20 cellular contexts compared by ENCODE assay signal in genomic region chr13:97248243-97248642, GRCh38. TPM values are rescaled to one million over a fixed set of nuclear protein-coding genes. Genes with fewer than 3 reads are reported as not detected.
DNase-seq lines count a peak whose midpoint lies in the region; ATAC-seq, FAIRE-seq and TF ChIP-seq lines count a peak whose summit lies in the region.
"Had no signal": no experiment of that assay in that cellular context is flagged by ENCODE, and none has a peak within 500 bp of the region (broad histone marks: within the 10 kb centered on the region; RNA-seq: fewer than 3 reads in every experiment).

No MANE protein-coding gene starts in this region.

- WGBS in right lobe of liver (ENCODE audit: insufficient coverage, low coverage, low lambda C conversion rate, missing lambda C conversion rate), result 98% methylated on average over 6 of the region's 6 CpGs
- WGBS in HepG2 (ENCODE audit: low lambda C conversion rate), result 94% methylated on average over 6 of the region's 6 CpGs
- 92% methylated on average over 6 of the region's 6 CpGs for WGBS in heart right ventricle, 2 donors
- 90% methylated on average over 6 of the region's 6 CpGs for WGBS in smooth muscle cell (ENCODE audit: low lambda C conversion rate)

- H3K9ac ChIP-seq in HepG2 (ENCODE audit: insufficient read depth, low read depth, low read length), result no peak overlapping the region
- H3K9ac ChIP-seq in smooth muscle cell (ENCODE audit: low read depth), result no peak overlapping the region
- H3K9ac ChIP-seq: BLaER1 treated with 17β-estradiol and CSF1 and Interleukin-3, amounts not matched to agents 10 nM and 100 nM had no signal

- FAIRE-seq in HepG2 (lab: Jason Lieb, UNC), result no peak
- FAIRE-seq: G401.6, H1, RCC 7860 had no signal

- BruUV-seq in HepG2 (replicated peaks; lab: Mats Ljungman, UMichigan), result no TSS peak

- H3K4me2 ChIP-seq in HepG2 (ENCODE audit: low read depth, low read length), result no peak overlapping the region
- H3K4me2 ChIP-seq in smooth muscle cell, result peak overlapping the region; percentile 67
- H3K4me2 ChIP-seq: BLaER1 treated with 17β-estradiol and CSF1 and Interleukin-3, amounts not matched to agents 10 nM and 100 nM had no signal

- intact Hi-C loops in right lobe of liver (cut with DNase I) (no loop called here), HepG2 (cut with micrococcal nuclease; ENCODE audit: unreplicated experiment) (no loop called here), heart right ventricle (cut with DNase I) (no loop called here)

- H3K4me1 ChIP-seq in right lobe of liver (peaks cover 0 to 71% (median 33%) of the 10 kb centered on the region in 4 donors), HepG2 (ENCODE audit: insufficient read depth, low read length) (peaks cover 73% of the 10 kb centered on the region), heart right ventricle (peaks cover 7 to 91% (median 83%) of the 10 kb centered on the region in 9 donors), smooth muscle cell (ENCODE audit: low read depth) (peaks cover 3% of the 10 kb centered on the region)
- H3K4me1 ChIP-seq: BLaER1 treated with 17β-estradiol and CSF1 and Interleukin-3, amounts not matched to agents 10 nM and 100 nM had no signal

- H4K20me1 ChIP-seq in HepG2 (ENCODE audit: insufficient read depth, low read length), result peaks cover 66% of the 10 kb centered on the region
- peaks cover 76% of the 10 kb centered on the region for H4K20me1 ChIP-seq in smooth muscle cell (ENCODE audit: low read depth)

- no peak for TF ChIP-seq CTCF in right lobe of liver (IDR thresholded peaks at IDR 0.05)
- no peak for TF ChIP-seq CTCF in HepG2 (CRISPR knock-in tag; IDR thresholded peaks at IDR 0.05)
- TF ChIP-seq CTCF in heart right ventricle (IDR thresholded peaks at IDR 0.05), result no peak
- TF ChIP-seq CTCF in smooth muscle cell (IDR thresholded peaks at IDR 0.05; ENCODE audit: borderline replicate concordance, insufficient read depth, poor library complexity, severe bottlenecking), result no peak

- no peak for DNase-seq in right lobe of liver
- DNase-seq in HepG2 (ENCODE audit: low spot score), result no peak
- no peak for DNase-seq in heart right ventricle
- DNase-seq in smooth muscle cell (lab: John Stamatoyannopoulos, UW; ENCODE audit: unreplicated experiment), result no peak
- no peak for DNase-seq in activated naive CD4-positive, alpha-beta T cell treated with Interleukin-2 at 50 U/mL for 16 hours
- no peak for DNase-seq in stimulated activated CD4-positive, alpha-beta T cell treated with anti-CD3 and anti-CD28 coated beads, Interleukin-4, amount 100 ng/mL, for 24 hours
- DNase-seq in ecto neural progenitor cell (ENCODE audit: low spot score), result no peak
- DNase-seq: activated CD8-positive, alpha-beta T cell treated with anti-CD3 and anti-CD28 coated beads, Interleukin-2, amount 10 ng/mL, durations not matched to agents 7 days and 5 days; activated T-cell treated with anti-CD3 and anti-CD28 coated beads, Interleukin-2, amount 50 U/mL, for 4 hours; NCI-H1436; retina; stimulated activated CD4-positive, alpha-beta T cell treated with anti-CD3 and anti-CD28 coated beads, Interleukin-15, amount 100 ng/mL, for 24 hours had no signal

- H2AFZ ChIP-seq in HepG2 (ENCODE audit: low read length), result no peak overlapping the region
- no peak overlapping the region for H2AFZ ChIP-seq in smooth muscle cell (ENCODE audit: low read depth)

- H3K36me3 ChIP-seq in right lobe of liver (no peaks in the 10 kb centered on the region), HepG2 (replicated peaks in 1 of 2; ENCODE audit: control insufficient read depth in 1 of 2, insufficient read depth in 2 of 2, low read length in 2 of 2) (peaks cover 0 to 12% of the 10 kb centered on the region in 2 experiments; a peak in 3 of 5 replicates), heart right ventricle (no peaks in the 10 kb centered on the region), smooth muscle cell (ENCODE audit: low read depth) (no peaks in the 10 kb centered on the region)
- H3K36me3 ChIP-seq: neutrophil had no signal

- H3K79me2 ChIP-seq in HepG2 (ENCODE audit: insufficient read depth, low read length) (peaks cover 97% of the 10 kb centered on the region), smooth muscle cell (ENCODE audit: low read depth) (peaks cover 93% of the 10 kb centered on the region)

- no peak for TF ChIP-seq POLR2A in right lobe of liver (IDR thresholded peaks at IDR 0.05)
- TF ChIP-seq POLR2A in HepG2 (IDR thresholded peaks at IDR 0.05; ENCODE audit: insufficient read depth in 1 of 2, low read depth in 2 of 2, low read length in 2 of 2), result no peak

- POLR2A ChIA-PET in HepG2 (lab: Yijun Ruan, JAX), result no interaction called here

- H3K27ac ChIP-seq in right lobe of liver, result peak overlapping the region in 2 of 3 donors; percentile 12 to 39
- no peak overlapping the region for H3K27ac ChIP-seq in HepG2 (ENCODE audit: extremely low read length, insufficient read depth, low read length)
- peak overlapping the region in 7 of 10 donors; percentile 30 to 88 (median 55) for H3K27ac ChIP-seq in heart right ventricle
- H3K27ac ChIP-seq in smooth muscle cell (ENCODE audit: low read depth), result no peak overlapping the region
- H3K27ac ChIP-seq: BLaER1 treated with 17β-estradiol and CSF1 and Interleukin-3, amounts not matched to agents 10 nM and 100 nM; neutrophil had no signal

- H3K9me3 ChIP-seq in right lobe of liver (no peaks in the 10 kb centered on the region), HepG2 (ENCODE audit: low read length) (no peaks in the 10 kb centered on the region), heart right ventricle (no peaks in the 10 kb centered on the region), smooth muscle cell (replicated peaks; ENCODE audit: low read depth) (no peaks in the 10 kb centered on the region)
- H3K9me3 ChIP-seq: neutrophil had no signal

- TF ChIP-seq EP300 in HepG2 (IDR thresholded peaks at IDR 0.05; ENCODE audit: low read depth in 2 of 2, low read length in 2 of 2) (no peak), HepG2 (CRISPR knock-in tag; IDR thresholded peaks at IDR 0.05; ENCODE audit: borderline replicate concordance) (no peak)

- CTCF ChIA-PET in HepG2 (lab: Yijun Ruan, JAX; ENCODE audit: low intra/inter-chr PET ratio, low total read pairs), result no interaction called here

- no peak for TF ChIP-seq RAD21 in HepG2 (CRISPR knock-in tag; IDR thresholded peaks at IDR 0.05)

- H3F3A ChIP-seq in smooth muscle cell (ENCODE audit: low read depth), result peaks cover 7% of the 10 kb centered on the region

- H3K27me3 ChIP-seq in right lobe of liver (no peaks in the 10 kb centered on the region), HepG2 (ENCODE audit: control insufficient read depth in 1 of 2, insufficient read depth in 2 of 2, low read length in 2 of 2) (no peaks in the 10 kb centered on the region), heart right ventricle (no peaks in the 10 kb centered on the region), smooth muscle cell (ENCODE audit: low read depth) (no peaks in the 10 kb centered on the region)
- H3K27me3 ChIP-seq: BLaER1 treated with 17β-estradiol and CSF1 and Interleukin-3, amounts not matched to agents 10 nM and 100 nM had no signal

- H3K4me3 ChIP-seq in right lobe of liver, result no peak overlapping the region
- no peak overlapping the region for H3K4me3 ChIP-seq in HepG2 (replicated peaks in 1 of 3; ENCODE audit: insufficient read depth in 1 of 3, low read depth in 2 of 3, low read length in 3 of 3)
- no peak overlapping the region for H3K4me3 ChIP-seq in heart right ventricle
- H3K4me3 ChIP-seq in smooth muscle cell, result no peak overlapping the region
- H3K4me3 ChIP-seq: BLaER1 treated with 17β-estradiol and CSF1 and Interleukin-3, amounts not matched to agents 10 nM and 100 nM had no signal

- ATAC-seq in right lobe of liver (no peak), HepG2 (no peak), heart right ventricle (peak in 1 of 8 donors; percentile 72), HG03196 (IDR thresholded peaks at IDR 0.05; ENCODE audit: unreplicated experiment) (no peak)
- ATAC-seq: activated CD8-positive, alpha-beta T cell treated with anti-CD3 and anti-CD28 coated beads, Interleukin-2, amount 10 ng/mL, durations not matched to agents 7 days and 5 days; activated T-cell treated with anti-CD3 and anti-CD28 coated beads, Interleukin-2, amount 50 U/mL, for 4 hours; stimulated activated effector memory CD8-positive, alpha-beta T cell treated with anti-CD3 and anti-CD28 coated beads, Interleukin-12 subunit alpha, Interleukin-12 subunit beta, amount 100 ng/mL, for 72 hours; WTC11 had no signal

- in situ Hi-C loops in HepG2 (cut with HindIII; ENCODE audit: extremely low pct_ligation_motif_present, low pct_unique_long_range_greater_than_20kb), result no loop called here

TF ChIP-seq in HepG2, 621 proteins besides CTCF, POLR2A, EP300 and RAD21:
- TF ChIP-seq JARID2 (CRISPR knock-in tag; IDR thresholded peaks at IDR 0.05; ENCODE audit: insufficient replicate concordance), result no peak

RNA-seq across cellular contexts. Expression of gene MBNL2, which starts 26.1 kb away (rescaled TPM):
- 100 to 1,000 TPM in 3 of 6 experiments, 10 to 100 TPM in 3; 30.3 to 135 (median 81.5) TPM for total RNA-seq in right lobe of liver
- total RNA-seq in HepG2 (2016; rRNA removed; fragmentation: Illumina TruSeq; extraction: Trizol), result 30.8 and 48.1 TPM in 2 replicates
- 4.0 and 5.0 TPM in 2 replicates for total RNA-seq in HepG2 (2016; cell fraction: cytosol; rRNA removed; fragmentation: Illumina TruSeq; extraction: Trizol; ENCODE audit: low read depth)
- 27.9 and 48.3 TPM in 2 replicates for total RNA-seq in HepG2 (2016; cell fraction: insoluble cytoplasmic fraction; rRNA removed; fragmentation: Illumina TruSeq; extraction: Trizol)
- 15.6 and 16.3 TPM in 2 replicates for total RNA-seq in HepG2 (2016; cell fraction: membrane; rRNA removed; fragmentation: Illumina TruSeq; extraction: Trizol)
- 50.3 and 53.0 TPM in 2 replicates for total RNA-seq in HepG2 (2016; cell fraction: nucleus; rRNA removed; fragmentation: Illumina TruSeq; extraction: Trizol)
- 59.0 and 62.9 TPM in 2 replicates for polyA plus RNA-seq in HepG2 (2011; rRNA removed)
- polyA plus RNA-seq in HepG2 (2011; cell fraction: cytosol; rRNA removed), result 44.6 and 63.1 TPM in 2 replicates
- polyA plus RNA-seq in HepG2 (2011; cell fraction: nucleus; rRNA removed), result 78.5 and 95.6 TPM in 2 replicates
- 49.8 and 59.5 TPM in 2 replicates for polyA plus RNA-seq in HepG2 (2012)
- 0.49 and 0.73 TPM in 2 replicates for polyA plus RNA-seq in HepG2 (2016; cell fraction: cytosol; fragmentation: Illumina TruSeq; extraction: Trizol; ENCODE audit: low read depth)
- 27.4 and 31.9 TPM in 2 replicates for polyA plus RNA-seq in HepG2 (2016; cell fraction: insoluble cytoplasmic fraction; fragmentation: Illumina TruSeq; extraction: Trizol; ENCODE audit: low read depth)
- polyA plus RNA-seq in HepG2 (2016; cell fraction: membrane; fragmentation: Illumina TruSeq; extraction: Trizol; ENCODE audit: low read depth), result 4.4 and 4.9 TPM in 2 replicates
- polyA plus RNA-seq in HepG2 (2016; cell fraction: nucleus; fragmentation: Illumina TruSeq; extraction: Trizol; ENCODE audit: insufficient read depth, low read depth), result 32.1 and 37.5 TPM in 2 replicates
- polyA minus RNA-seq in HepG2 (2011; rRNA and poly(A)+ RNA removed; ENCODE audit: low replicate concordance), result 48.4 and 211 TPM in 2 replicates
- 125 and 134 TPM in 2 replicates for polyA minus RNA-seq in HepG2 (2011; cell fraction: cytosol; rRNA and poly(A)+ RNA removed)
- polyA minus RNA-seq in HepG2 (2011; cell fraction: nucleus; rRNA and poly(A)+ RNA removed), result 274 and 278 TPM in 2 replicates
- total RNA-seq in heart right ventricle, result 10 to 100 TPM; 59.7 to 95.0 (median 85.2) TPM
- polyA plus RNA-seq in heart right ventricle, result 10 to 100 TPM; 17.2 to 18.7 TPM
- total RNA-seq in smooth muscle cell, result 120 and 147 TPM in 2 replicates
- 33.7 and 34.9 TPM in 2 replicates for polyA plus RNA-seq in smooth muscle cell

Comparison
In these comparisons a context has a peak if more than half of its experiments do, and no peak if none do; other contexts are left out.
1. H3K27ac ChIP-seq: peak in right lobe of liver (2 of 3) and heart right ventricle (7 of 10); none in HepG2 (single experiment) and smooth muscle cell (single experiment).